In the genomic region with DNA sequence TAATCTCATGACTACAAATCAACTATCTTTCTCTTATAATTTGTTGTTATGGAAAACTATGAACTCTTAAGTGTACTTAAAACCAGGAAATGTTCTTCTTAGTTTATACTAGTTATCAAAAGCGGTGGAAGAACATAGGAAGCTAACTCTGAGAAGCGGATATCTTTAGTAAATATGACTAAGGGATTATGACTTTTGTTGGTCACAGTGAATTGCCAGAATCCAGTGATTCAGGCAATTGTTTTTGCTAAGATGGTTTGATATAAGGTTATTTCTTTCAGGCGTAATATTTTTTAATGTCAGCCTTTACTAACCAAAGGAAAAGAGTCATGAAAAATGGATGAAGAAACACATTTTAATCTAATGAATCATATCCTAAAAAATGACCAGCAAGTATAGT, we compare ENCODE assay signal across 16 cellular contexts.
DNase-seq lines count a peak whose midpoint lies in the region; ATAC-seq and TF ChIP-seq lines count a peak whose summit lies in the region.
"Had no signal": no experiment of that assay in that cellular context is flagged by ENCODE, and none has a peak within 500 bp of the region (broad histone marks: within the 10 kb centered on the region; RNA-seq: fewer than 3 reads in every experiment).

No MANE protein-coding gene starts in this region.

- H3K27me3 ChIP-seq in A673 (replicated peaks; ENCODE audit: insufficient read depth, low read depth, low read length, poor library complexity) (no peaks in the 10 kb centered on the region), foreskin keratinocyte (no peaks in the 10 kb centered on the region)
- H3K27me3 ChIP-seq: spleen had no signal

- POLR2A ChIA-PET in A673 (lab: Charles Lee; ENCODE audit: low non-redundant PET) (no interaction called here), HEK293T (lab: Yijun Ruan, JAX) (no interaction called here)

- H3K36me3 ChIP-seq in A673 (ENCODE audit: insufficient read depth, low read length, poor library complexity, severe bottlenecking): no peaks in the 10 kb centered on the region
- H3K36me3 ChIP-seq: spleen had no signal

- H3K4me1 ChIP-seq in A673 (ENCODE audit: insufficient read depth, low read length, poor library complexity, severe bottlenecking) (peaks cover 57% of the 10 kb centered on the region), foreskin keratinocyte (no peaks in the 10 kb centered on the region)
- H3K4me1 ChIP-seq: spleen had no signal

- intact Hi-C loops in A673 (cut with micrococcal nuclease; ENCODE audit: unreplicated experiment): loop anchor here (5.0 kb wide), 2 partner anchors 222 to 287 kb away; no protein-coding TSS in a partner anchor

- CTCF ChIA-PET in A673 (lab: Charles Lee): no interaction called here
- CTCF ChIA-PET in HEK293T (lab: Yijun Ruan, JAX): interaction anchor here (0.6 kb wide), 1 partner anchor 300 kb away, joined by 3 read pairs; no protein-coding TSS in a partner anchor

- TF ChIP-seq CTCF in A673 (conservative IDR thresholded peaks at IDR 0.05; ENCODE audit: low read depth, low read length): no peak
- no peak for TF ChIP-seq CTCF in foreskin keratinocyte (conservative IDR thresholded peaks at IDR 0.05)

- H3K9me3 ChIP-seq in A673 (ENCODE audit: low read depth, low read length, poor library complexity, severe bottlenecking): no peaks in the 10 kb centered on the region
- H3K9me3 ChIP-seq: A549, spleen had no signal

- ATAC-seq in foreskin keratinocyte (peak; percentile 32), GM19328 (IDR thresholded peaks at IDR 0.05; ENCODE audit: unreplicated experiment) (no peak)
- ATAC-seq: A549 had no signal

- H3K4me3 ChIP-seq in A673 (ENCODE audit: low read depth, low read length, poor library complexity, severe bottlenecking): no peak overlapping the region
- H3K4me3 ChIP-seq: A549, spleen had no signal

- BruUV-seq in A673 (replicated peaks; lab: Mats Ljungman, UMichigan): no TSS peak

- H3K27ac ChIP-seq in A673 (ENCODE audit: low read depth, low read length, poor library complexity, severe bottlenecking) (no peak overlapping the region), foreskin keratinocyte (no peak overlapping the region)
- H3K27ac ChIP-seq: A549, spleen had no signal

- DNase-seq in A673 (ENCODE audit: low spot score): peak; percentile 86
- DNase-seq in HS-27A (ENCODE audit: low read depth): peak; percentile 80
- DNase-seq in amniotic stem cell (lab: John Stamatoyannopoulos, UW): peak; percentile 42
- DNase-seq in foreskin keratinocyte: peak; percentile 25 to 60
- no peak for DNase-seq in HEK293T (ENCODE audit: extremely low spot score)
- DNase-seq in COLO829 (ENCODE audit: low spot score): no peak
- no peak for DNase-seq in NK-92 treated with Interleukin-12 subunit alpha and Interleukin-12 subunit beta, amount 100 ng/mL, for 24 hours (lab: John Stamatoyannopoulos, UW)
- DNase-seq: activated naive CD4-positive, alpha-beta T cell treated with Interleukin-2 at 50 U/mL for 16 hours; Calu3; cerebellar nuclear complex; NCI-H2081 treated with DMSO at 0.1 percent for 48 hours; nucleus accumbens; SIG-M5; spleen had no signal

TF ChIP-seq in HEK293T, 16 proteins besides CTCF, POLR2A, EP300 and RAD21:
- TF ChIP-seq TARDBP (IDR thresholded peaks at IDR 0.05): no peak
- TF ChIP-seq NFRKB (IDR thresholded peaks at IDR 0.05): no peak
- TF ChIP-seq ZNF384 (IDR thresholded peaks at IDR 0.05): no peak
- no peak for TF ChIP-seq FOXA1 (IDR thresholded peaks at IDR 0.05)
- TF ChIP-seq CTBP1 (IDR thresholded peaks at IDR 0.05; ENCODE audit: borderline replicate concordance): no peak
- no peak for TF ChIP-seq ARNT (IDR thresholded peaks at IDR 0.05)
- TF ChIP-seq HDGF (IDR thresholded peaks at IDR 0.05; ENCODE audit: borderline replicate concordance): no peak
- no peak for TF ChIP-seq SP1 (IDR thresholded peaks at IDR 0.05)
- no peak for TF ChIP-seq SUZ12 (IDR thresholded peaks at IDR 0.05)
- no peak for TF ChIP-seq FOXM1 (IDR thresholded peaks at IDR 0.05; ENCODE audit: borderline replicate concordance)
- TF ChIP-seq, protein P1, sequence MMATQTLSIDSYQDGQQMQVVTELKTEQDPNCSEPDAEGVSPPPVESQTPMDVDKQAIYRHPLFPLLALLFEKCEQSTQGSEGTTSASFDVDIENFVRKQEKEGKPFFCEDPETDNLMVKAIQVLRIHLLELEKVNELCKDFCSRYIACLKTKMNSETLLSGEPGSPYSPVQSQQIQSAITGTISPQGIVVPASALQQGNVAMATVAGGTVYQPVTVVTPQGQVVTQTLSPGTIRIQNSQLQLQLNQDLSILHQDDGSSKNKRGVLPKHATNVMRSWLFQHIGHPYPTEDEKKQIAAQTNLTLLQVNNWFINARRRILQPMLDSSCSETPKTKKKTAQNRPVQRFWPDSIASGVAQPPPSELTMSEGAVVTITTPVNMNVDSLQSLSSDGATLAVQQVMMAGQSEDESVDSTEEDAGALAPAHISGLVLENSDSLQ (IDR thresholded peaks at IDR 0.05): no peak

Comparison
In these comparisons a context has a peak if more than half of its experiments do, and no peak if none do; other contexts are left out.
1. DNase-seq: peak in A673 (single experiment), HS-27A (single experiment), amniotic stem cell (single experiment) and foreskin keratinocyte (2 of 2); none in HEK293T (single experiment), COLO829 (single experiment) and NK-92 treated with Interleukin-12 subunit alpha and Interleukin-12 subunit beta, amount 100 ng/mL, for 24 hours (single experiment).